ENCODE assay signal across 7 cellular contexts in genomic region chr12:71815242-71815641, GRCh38. TPM values are rescaled to one million over a fixed set of nuclear protein-coding genes. Genes with fewer than 3 reads are reported as not detected.
DNase-seq lines count a peak whose midpoint lies in the region; ATAC-seq, FAIRE-seq and TF ChIP-seq lines count a peak whose summit lies in the region.
"Not testable (repeated sequence)": the region's sequence is repeated elsewhere in the genome, so short reads cannot be mapped to it uniquely, and the experiment has no call there.

No MANE protein-coding gene starts in this region.

- CTCF ChIA-PET in PC-3 (lab: Charles Lee), result interaction anchor here (0.8 kb wide), 1 partner anchor 21 kb away, joined by 6 read pairs; no protein-coding TSS in a partner anchor

- not testable (repeated sequence) for H3K4me3 ChIP-seq in GM23338; PC-3 (ENCODE audit: low read length)

- H4K20me1 ChIP-seq in GM23338 (replicated peaks; ENCODE audit: insufficient read depth); PC-3 (ENCODE audit: low read length): not testable (repeated sequence)

- not testable (repeated sequence) for H3K27me3 ChIP-seq in GM23338 (ENCODE audit: insufficient read depth); PC-3 (ENCODE audit: low read length)

- H3K9ac ChIP-seq in PC-3 (ENCODE audit: low read length), result not testable (repeated sequence)

- H2AFZ ChIP-seq in GM23338, result peak overlapping the region; percentile 73; the same call in 1 of the 2 replicates
- H2AFZ ChIP-seq in PC-3 (ENCODE audit: low read length), result not testable (repeated sequence)

- ATAC-seq in GM23338, result not testable (repeated sequence)
- ATAC-seq in PC-3, result peak; percentile 74

- intact Hi-C loops in PC-3 (cut with micrococcal nuclease), result not testable (repeated sequence)

- not testable (repeated sequence) for H3K27ac Mint-ChIP-seq in GM23338

- not testable (repeated sequence) for H3F3A ChIP-seq in GM23338 (replicated peaks; ENCODE audit: low read depth); PC-3 (ENCODE audit: low read length, unreplicated experiment)

- H3K79me2 ChIP-seq in GM23338 (replicated peaks; ENCODE audit: insufficient read depth); PC-3 (ENCODE audit: low read length): not testable (repeated sequence)

- DNase-seq in DMS53 (lab: John Stamatoyannopoulos, UW), result peak; percentile 54
- not testable (repeated sequence) for DNase-seq in GM23338 (ENCODE audit: low spot score); PC-3
- peak; percentile 32 for DNase-seq in NCI-H2029 (lab: John Stamatoyannopoulos, UW)
- peak; percentile 13 for DNase-seq in NCI-H69 (lab: John Stamatoyannopoulos, UW)
- peak; percentile 59 for DNase-seq in NCI-H748 treated with DMSO at 0.1 percent for 48 hours (lab: John Stamatoyannopoulos, UW)

- POLR2A ChIA-PET in PC-3 (lab: Charles Lee; ENCODE audit: unreplicated experiment), result not testable (repeated sequence)

- H3K4me1 ChIP-seq in GM23338 (ENCODE audit: insufficient read depth), result not testable (repeated sequence)
- peaks cover 16% of the 10 kb centered on the region for H3K4me1 ChIP-seq in PC-3 (ENCODE audit: insufficient read depth, low read length)

- H3K36me3 ChIP-seq in GM23338 (ENCODE audit: insufficient read depth); PC-3 (ENCODE audit: low read depth, low read length): not testable (repeated sequence)

- not testable (repeated sequence) for H3K36me3 Mint-ChIP-seq in GM23338 (ENCODE audit: low read depth)

- not testable (repeated sequence) for TF ChIP-seq CTCF in GM23338 (conservative IDR thresholded peaks at IDR 0.05; ENCODE audit: low read depth in 2 of 2); PC-3 (conservative IDR thresholded peaks at IDR 0.05; ENCODE audit: low read depth, low read length)

- H3K4me2 ChIP-seq in GM23338; PC-3 (ENCODE audit: low read length): not testable (repeated sequence)

- H3K9me2 ChIP-seq in GM23338 (ENCODE audit: insufficient read depth); PC-3 (replicated peaks; ENCODE audit: low read length): not testable (repeated sequence)

- H3K27ac ChIP-seq in GM23338 (ENCODE audit: low read depth); PC-3 (ENCODE audit: low read length): not testable (repeated sequence)

- not testable (repeated sequence) for H3K4me3 Mint-ChIP-seq in GM23338

- not testable (repeated sequence) for H3K9me3 ChIP-seq in PC-3 (ENCODE audit: low read length)

- H3K27me3 Mint-ChIP-seq in GM23338 (ENCODE audit: insufficient read depth, low read depth, poor library complexity), result not testable (repeated sequence)

- H3K4me1 Mint-ChIP-seq in GM23338, result not testable (repeated sequence)

- not testable (repeated sequence) for H3K9me3 Mint-ChIP-seq in GM23338

- peak; percentile 51 for FAIRE-seq in islet of Langerhans (lab: Jason Lieb, UNC)

- BruUV-seq in PC-3 (replicated peaks; lab: Mats Ljungman, UMichigan), result not testable (repeated sequence)

RNA-seq across cellular contexts. Expression of gene TBC1D15, which starts 24.3 kb away (rescaled TPM):
- total RNA-seq in GM23338 (2014; rRNA removed; shearing (Covaris generic)), result 34.1 and 35.9 TPM in 2 replicates
- polyA plus RNA-seq in GM23338 (2016; fragmentation: Nextera tagmentation; extraction: Ambion mirVana), result 19.9 and 27.0 TPM in 2 replicates
- total RNA-seq in PC-3 (2014; rRNA removed), result 9.7 and 12.5 TPM in 2 replicates
